ENCODE assay signal across 9 cellular contexts in the genomic region with DNA sequence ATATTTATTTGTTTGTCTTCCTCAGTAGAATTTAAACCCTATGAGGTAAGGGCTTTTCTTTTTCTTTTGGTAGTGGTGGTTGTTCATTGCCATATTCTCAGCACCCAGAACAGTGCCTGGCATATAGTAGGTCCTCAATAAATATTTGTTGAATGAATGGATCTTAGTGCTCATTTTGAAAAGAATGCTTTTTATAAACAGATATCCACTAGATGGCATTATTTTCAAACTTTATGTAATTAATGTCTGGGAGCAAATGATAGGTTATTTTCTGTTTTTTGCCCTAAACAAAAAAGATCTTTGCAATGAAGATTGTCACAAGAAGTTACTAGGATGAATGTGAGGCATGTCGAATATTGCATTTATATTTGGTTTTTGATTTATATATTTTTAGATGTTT.
A peak's percentile ranks its signal among the peaks of the same experiment; 100 is the strongest.
DNase-seq lines count a peak whose midpoint lies in the region; ATAC-seq and TF ChIP-seq lines count a peak whose summit lies in the region.
"Had no signal": no experiment of that assay in that cellular context is flagged by ENCODE, and none has a peak within 500 bp of the region (broad histone marks: within the 10 kb centered on the region; RNA-seq: fewer than 3 reads in every experiment).

No MANE protein-coding gene starts in this region.

- H3K4me1 ChIP-seq in heart right ventricle = peaks cover 0 to 19% (median 7%) of the 10 kb centered on the region in 9 donors

- CTCF ChIA-PET in RWPE1 (lab: Yijun Ruan, JAX) = interaction anchor here (0.8 kb wide), 1 partner anchor 958 kb away, joined by 4 read pairs; no protein-coding TSS in a partner anchor

- H3K4me3 ChIP-seq in heart right ventricle = no peak overlapping the region
- H3K4me3 ChIP-seq: spleen had no signal

- POLR2A ChIA-PET in RWPE1 (lab: Yijun Ruan, JAX; ENCODE audit: low non-redundant PET) = no interaction called here

- TF ChIP-seq CTCF in heart right ventricle (IDR thresholded peaks at IDR 0.05) (peak in 7 of 9 donors; percentile 19 to 57 (median 45)), RWPE1 (conservative IDR thresholded peaks at IDR 0.05; ENCODE audit: low read depth) (no peak)

- no peak for ATAC-seq in heart right ventricle
- no peak for ATAC-seq in Right ventricle myocardium superior (ENCODE audit: poor library complexity)

- H3K27ac ChIP-seq in heart right ventricle (peak overlapping the region in 2 of 10 donors; percentile 4 to 24), RWPE1 (no peak overlapping the region)

- H3K9me3 ChIP-seq in heart right ventricle = no peaks in the 10 kb centered on the region
- H3K9me3 ChIP-seq: spleen had no signal

- WGBS in heart right ventricle, 2 donors = 71 to 78% methylated on average over 1 of the region's 1 CpG

- intact Hi-C loops in heart right ventricle (cut with DNase I) = loop anchor here in 3 of 10 donors (5.0 kb wide), 3 partner anchors 934 to 959 kb away; no protein-coding TSS in a partner anchor
- intact Hi-C loops in Right ventricle myocardium superior (cut with DNase I) = no loop called here

- H3K36me3 ChIP-seq in heart right ventricle = peaks cover 0 to 5% (median 0%) of the 10 kb centered on the region in 9 donors

- DNase-seq in heart right ventricle = no peak
- DNase-seq in Right ventricle myocardium superior = no peak
- peak; percentile 8 for DNase-seq in RWPE1 (ENCODE audit: low spot score)
- DNase-seq in foreskin melanocyte = peak; percentile 14
- no peak for DNase-seq in NCI-H1436 (lab: John Stamatoyannopoulos, UW)
- DNase-seq in NCI-H128 (lab: John Stamatoyannopoulos, UW; ENCODE audit: unreplicated experiment) = no peak
- DNase-seq in T-helper 1 cell = no peak
- DNase-seq in NCI-H1417 treated with DMSO at 0.1 percent for 48 hours (lab: John Stamatoyannopoulos, UW) = no peak
- DNase-seq: spleen had no signal

- H3K27me3 ChIP-seq in heart right ventricle = no peaks in the 10 kb centered on the region
- H3K27me3 ChIP-seq: spleen had no signal

Comparison
In these comparisons a context has a peak if more than half of its experiments do, and no peak if none do; other contexts are left out.
1. DNase-seq: peak in RWPE1 (single experiment) and foreskin melanocyte (single experiment); none in heart right ventricle (0 of 2), Right ventricle myocardium superior (single experiment), NCI-H1436 (single experiment), NCI-H128 (single experiment), T-helper 1 cell (0 of 5) and NCI-H1417 treated with DMSO at 0.1 percent for 48 hours (single experiment).